24 cellular contexts compared by ENCODE assay signal in the genomic region with DNA sequence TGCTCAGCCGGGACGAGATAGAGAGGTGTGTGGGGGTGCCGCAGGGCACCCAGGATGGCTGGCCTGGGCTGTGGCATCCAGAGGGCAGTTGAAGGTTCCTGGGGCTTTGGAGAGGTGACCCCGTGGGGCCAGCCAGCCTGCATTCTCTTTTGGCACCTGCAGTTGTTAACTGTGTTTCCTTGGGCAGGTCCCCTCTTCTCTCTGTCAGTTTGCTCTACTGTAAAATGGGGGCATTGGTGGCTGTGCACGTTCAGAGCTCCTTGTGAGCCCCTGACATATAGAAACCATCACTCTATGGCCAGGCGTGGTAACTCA. TPM values are rescaled to one million over a fixed set of nuclear protein-coding genes. Genes with fewer than 3 reads are reported as not detected.
DNase-seq lines count a peak whose midpoint lies in the region; ATAC-seq and TF ChIP-seq lines count a peak whose summit lies in the region.
"Had no signal": no experiment of that assay in that cellular context is flagged by ENCODE, and none has a peak within 500 bp of the region (broad histone marks: within the 10 kb centered on the region; RNA-seq: fewer than 3 reads in every experiment).

No MANE protein-coding gene starts in this region.

- no peaks in the 10 kb centered on the region for H3K9me3 ChIP-seq in lower lobe of right lung
- H3K9me3 ChIP-seq: HAP-1 had no signal

- H3K27me3 ChIP-seq in lower lobe of right lung (ENCODE audit: low read depth) = no peaks in the 10 kb centered on the region

- no peak overlapping the region for H3K27ac Mint-ChIP-seq in activated naive CD4-positive, alpha-beta T cell treated with anti-CD3 and anti-CD28 coated beads, Interleukin-2, amount 10 ng/mL, durations not matched to agents 7 days and 5 days
- H3K27ac Mint-ChIP-seq: CD8-positive, alpha-beta T cell had no signal

- no peaks in the 10 kb centered on the region for H3K9me3 Mint-ChIP-seq in activated naive CD4-positive, alpha-beta T cell treated with anti-CD3 and anti-CD28 coated beads, Interleukin-2, amount 10 ng/mL, durations not matched to agents 7 days and 5 days
- H3K9me3 Mint-ChIP-seq: CD8-positive, alpha-beta T cell had no signal

- H3K4me3 ChIP-seq in lower lobe of right lung = no peak overlapping the region
- H3K4me3 ChIP-seq: GM12878, HAP-1, SK-N-MC had no signal

- intact Hi-C loops in lower lobe of right lung (cut with DNase I) = no loop called here

- no peaks in the 10 kb centered on the region for H3K4me1 Mint-ChIP-seq in activated naive CD4-positive, alpha-beta T cell treated with anti-CD3 and anti-CD28 coated beads, Interleukin-2, amount 10 ng/mL, durations not matched to agents 7 days and 5 days

- peaks cover 1% of the 10 kb centered on the region for H3K36me3 Mint-ChIP-seq in activated naive CD4-positive, alpha-beta T cell treated with anti-CD3 and anti-CD28 coated beads, Interleukin-2, amount 10 ng/mL, durations not matched to agents 7 days and 5 days

- H3K27ac ChIP-seq in RWPE1 = peak overlapping the region; percentile 15
- H3K27ac ChIP-seq in lower lobe of right lung = no peak overlapping the region
- H3K27ac ChIP-seq: KMS-11, SK-N-MC had no signal

- H3K27me3 Mint-ChIP-seq in activated naive CD4-positive, alpha-beta T cell treated with anti-CD3 and anti-CD28 coated beads, Interleukin-2, amount 10 ng/mL, durations not matched to agents 7 days and 5 days = no peaks in the 10 kb centered on the region

- no peak for ATAC-seq in lower lobe of right lung
- ATAC-seq: CD8-positive, alpha-beta T cell; GM12878 had no signal

- H3K4me3 Mint-ChIP-seq in activated naive CD4-positive, alpha-beta T cell treated with anti-CD3 and anti-CD28 coated beads, Interleukin-2, amount 10 ng/mL, durations not matched to agents 7 days and 5 days = no peak overlapping the region
- H3K4me3 Mint-ChIP-seq: CD8-positive, alpha-beta T cell had no signal

- TF ChIP-seq CTCF in RWPE1 (conservative IDR thresholded peaks at IDR 0.05; ENCODE audit: low read depth) (no peak), lower lobe of right lung (IDR thresholded peaks at IDR 0.05) (no peak)

- POLR2A ChIA-PET in RWPE1 (lab: Yijun Ruan, JAX; ENCODE audit: low non-redundant PET) = no interaction called here

- peak; percentile 4 for DNase-seq in activated naive CD4-positive, alpha-beta T cell treated with anti-CD3 and anti-CD28 coated beads, Interleukin-2, amount 10 ng/mL, durations not matched to agents 7 days and 5 days
- no peak for DNase-seq in activated naive CD4-positive, alpha-beta T cell treated with Interleukin-2 at 50 U/mL for 16 hours
- DNase-seq in RWPE1 (ENCODE audit: low spot score) = no peak
- peak; percentile 18 for DNase-seq in lower lobe of right lung
- DNase-seq in superior temporal gyrus (ENCODE audit: extremely low spot score) = no peak
- DNase-seq in LoVo (ENCODE audit: low spot score) = no peak
- DNase-seq: 8988T; C1 segment of cervical spinal cord; CD8-positive, alpha-beta T cell; DND-41; MV-4-11; NCI-H1105 treated with DMSO at 0.1 percent for 48 hours; NCI-H1694; NCI-H2081; NCI-H2171 treated with DMSO at 0.1 percent for 48 hours; NCI-H524 treated with DMSO at 0.1 percent for 48 hours; NCI-H82; OCI-M1; SHP77 treated with DMSO at 0.1 percent for 48 hours; SW 1271 had no signal

- no peaks in the 10 kb centered on the region for H3K4me1 ChIP-seq in lower lobe of right lung
- H3K4me1 ChIP-seq: HAP-1 had no signal

- peaks cover 21% of the 10 kb centered on the region for H3K36me3 ChIP-seq in lower lobe of right lung

- CTCF ChIA-PET in activated naive CD4-positive, alpha-beta T cell treated with anti-CD3 and anti-CD28 coated beads, Interleukin-2, amount 10 ng/mL, durations not matched to agents 7 days and 5 days (lab: Charles Lee) = no interaction called here
- CTCF ChIA-PET in RWPE1 (lab: Yijun Ruan, JAX) = interaction anchor here (0.6 to 1.0 kb wide), 2 partner anchors 13 to 51 kb away, joined by 3 to 5 read pairs; partner anchors contain the start of gene PKN3

RNA-seq across cellular contexts. Expression of gene ZDHHC12, which starts 8.5 kb away (rescaled TPM):
- total RNA-seq in lower lobe of right lung = 29.4 TPM

RNA-seq across cellular contexts. Expression of gene PKN3, which starts 13.1 kb away (rescaled TPM):
- total RNA-seq in lower lobe of right lung = 11.1 TPM

RNA-seq across cellular contexts. Expression of gene SET, which starts 26.4 kb away (rescaled TPM):
- 197 TPM for total RNA-seq in lower lobe of right lung

RNA-seq across cellular contexts. Expression of gene ZER1, which starts 56.3 kb away (rescaled TPM):
- total RNA-seq in lower lobe of right lung = 45.5 TPM

RNA-seq across cellular contexts. Expression of gene DYNC2I2, which starts 58.7 kb away (rescaled TPM):
- total RNA-seq in lower lobe of right lung = 37.3 TPM

Comparison
In these comparisons a context has a peak if more than half of its experiments do, and no peak if none do; other contexts are left out.
1. DNase-seq: peak in activated naive CD4-positive, alpha-beta T cell treated with anti-CD3 and anti-CD28 coated beads, Interleukin-2, amount 10 ng/mL, durations not matched to agents 7 days and 5 days (single experiment) and lower lobe of right lung (single experiment); none in activated naive CD4-positive, alpha-beta T cell treated with Interleukin-2 at 50 U/mL for 16 hours (single experiment), RWPE1 (single experiment), superior temporal gyrus (single experiment) and LoVo (single experiment).